Comparison of ENCODE assay signal across 9 cellular contexts in genomic region chr3:75668791-75669740, GRCh38. TPM values are rescaled to one million over a fixed set of nuclear protein-coding genes. Genes with fewer than 3 reads are reported as not detected.
DNase-seq lines count a peak whose midpoint lies in the region; ATAC-seq, FAIRE-seq and TF ChIP-seq lines count a peak whose summit lies in the region.
"Not testable (repeated sequence)": the region's sequence is repeated elsewhere in the genome, so short reads cannot be mapped to it uniquely, and the experiment has no call there.
"Had no signal": no experiment of that assay in that cellular context is flagged by ENCODE, and none has a peak within 500 bp of the region (broad histone marks: within the 10 kb centered on the region; RNA-seq: fewer than 3 reads in every experiment).

No MANE protein-coding gene starts in this region.

- TF ChIP-seq CTCF in IMR-90 (conservative IDR thresholded peaks at IDR 0.05; ENCODE audit: low read depth, low read length); GM12878 (IDR thresholded peaks at IDR 0.05 in 2 of 3, conservative IDR thresholded peaks at IDR 0.05 in 1 of 3; ENCODE audit: control insufficient read depth in 2 of 3, extremely low read depth in 1 of 3, insufficient read depth in 1 of 3, low read depth in 3 of 3, low read length in 3 of 3); mucosa of descending colon (IDR thresholded peaks at IDR 0.05); uterus (IDR thresholded peaks at IDR 0.05): not testable (repeated sequence)

- not testable (repeated sequence) for H3K9me1 ChIP-seq in IMR-90 (ENCODE audit: insufficient read depth, low read length)

- H2BK20ac ChIP-seq in IMR-90 (ENCODE audit: low read depth, low read length) = not testable (repeated sequence)

- not testable (repeated sequence) for H3K4ac ChIP-seq in IMR-90 (ENCODE audit: low read depth, low read length)

- not testable (repeated sequence) for H4K8ac ChIP-seq in IMR-90 (ENCODE audit: low read depth in 2 of 2, low read length in 2 of 2)

- TF ChIP-seq EP300 in GM12878 (IDR thresholded peaks at IDR 0.05; ENCODE audit: borderline replicate concordance in 1 of 2, control insufficient read depth in 1 of 2, low read depth in 2 of 2, low read length in 2 of 2) = not testable (repeated sequence)

- H3K4me3 ChIP-seq in IMR-90 (ENCODE audit: insufficient read depth, low read depth, low read length); GM12878; mucosa of descending colon: not testable (repeated sequence)
- H3K4me3 ChIP-seq in uterus = peak overlapping the region; percentile 0 to 2

- not testable (repeated sequence) for H3K56ac ChIP-seq in IMR-90 (ENCODE audit: extremely low read depth, insufficient read depth, low read length)

- peak overlapping the region; percentile 63 for H2AFZ ChIP-seq in IMR-90 (replicated peaks; ENCODE audit: low read length, poor library complexity)
- H2AFZ ChIP-seq in GM12878 (ENCODE audit: control insufficient read depth, low read depth, low read length) = not testable (repeated sequence)

- peak; percentile 99 for FAIRE-seq in GM12878 (lab: Jason Lieb, UNC)

- POLR2A ChIA-PET in IMR-90 (lab: Charles Lee; ENCODE audit: unreplicated experiment); GM12878 (lab: Charles Lee): not testable (repeated sequence)

- H3K4me1 ChIP-seq in IMR-90 (ENCODE audit: control insufficient read depth, insufficient read depth, low read length); GM12878 (ENCODE audit: control insufficient read depth, insufficient read depth, low read length); mucosa of descending colon (ENCODE audit: low read depth); uterus: not testable (repeated sequence)

- TF ChIP-seq RAD21 in IMR-90 (IDR thresholded peaks at IDR 0.05; ENCODE audit: low read length); GM12878 (IDR thresholded peaks at IDR 0.05; ENCODE audit: insufficient read depth, low read depth, low read length): not testable (repeated sequence)

- not testable (repeated sequence) for H3K4me2 ChIP-seq in IMR-90 (ENCODE audit: low read depth, low read length); GM12878 (ENCODE audit: control insufficient read depth, insufficient read depth)

- peak; percentile 12 for DNase-seq in IMR-90
- DNase-seq in activated CD8-positive, alpha-beta memory T cell treated with anti-CD3 and anti-CD28 coated beads for 1 hour (ENCODE audit: extremely low read depth in 1 of 2, low read depth in 1 of 2) = peak; percentile 15 to 24
- DNase-seq in GM12878 (ENCODE audit: low read depth, low spot score) = not testable (repeated sequence)
- peak; percentile 90 for DNase-seq in Right ventricle myocardium superior
- peak; percentile 36 to 93 (median 72) for DNase-seq in mucosa of descending colon
- peak; percentile 8 to 14 for DNase-seq in stimulated activated CD4-positive, alpha-beta T cell treated with anti-CD3 and anti-CD28 coated beads, Interleukin-1b, Interleukin-23, amount 100 ng/mL, for 4 hours (ENCODE audit: low read depth in 2 of 2)
- DNase-seq in uterus = peak; percentile 70

- SMC1A ChIA-PET in GM12878 (lab: Charles Lee; ENCODE audit: uncharacterized antibody, unreplicated experiment) = not testable (repeated sequence)

- not testable (repeated sequence) for H2BK5ac ChIP-seq in IMR-90 (ENCODE audit: low read depth, low read length, poor library complexity, severe bottlenecking)

- ATAC-seq in GM21381 (IDR thresholded peaks at IDR 0.05; ENCODE audit: unreplicated experiment) (peak; percentile 41), IMR-90 (ENCODE audit: low read depth) (peak; percentile 18), GM12878 (peak; percentile 30), Right ventricle myocardium superior (ENCODE audit: poor library complexity) (peak; percentile 81), mucosa of descending colon (peak; percentile 77)

- H3K79me2 ChIP-seq in GM12878 (ENCODE audit: control insufficient read depth, insufficient read depth, low read length) = not testable (repeated sequence)

- intact Hi-C loops in IMR-90 (cut with micrococcal nuclease); GM12878 (cut with micrococcal nuclease; ENCODE audit: unreplicated experiment); Right ventricle myocardium superior (cut with DNase I); mucosa of descending colon (cut with DNase I, micrococcal nuclease); uterus (cut with DNase I; ENCODE audit: low total_unique reads): not testable (repeated sequence)

- BruUV-seq in IMR-90 (replicated peaks; lab: Mats Ljungman, UMichigan); GM12878 (replicated peaks; lab: Mats Ljungman, UMichigan): not testable (repeated sequence)

- H3K79me1 ChIP-seq in IMR-90 (ENCODE audit: low read depth in 1 of 2, low read length in 2 of 2) = not testable (repeated sequence)

- H3K27ac ChIP-seq in IMR-90 (ENCODE audit: insufficient read depth, low read length); GM12878 (ENCODE audit: control insufficient read depth, insufficient read depth); uterus: not testable (repeated sequence)

- not testable (repeated sequence) for H4K91ac ChIP-seq in IMR-90 (ENCODE audit: insufficient read depth, low read depth, low read length)

- not testable (repeated sequence) for H3K23ac ChIP-seq in IMR-90 (ENCODE audit: low read depth, low read length)

- not testable (repeated sequence) for H3K18ac ChIP-seq in IMR-90 (ENCODE audit: low read depth, low read length)

- H3K14ac ChIP-seq in IMR-90 (replicated peaks; ENCODE audit: low read depth, low read length) = not testable (repeated sequence)

- H3K27me3 ChIP-seq in IMR-90 (ENCODE audit: control insufficient read depth, insufficient read depth, low read length) (peaks cover 11% of the 10 kb centered on the region; the same call in 1 of the 2 replicates), uterus (peaks cover 3 to 36% of the 10 kb centered on the region in 2 donors)
- H3K27me3 ChIP-seq in GM12878 (replicated peaks in 1 of 2; ENCODE audit: control insufficient read depth in 2 of 2, insufficient read depth in 2 of 2, low read length in 1 of 2) = not testable (repeated sequence)

- CTCF ChIA-PET in IMR-90 (lab: Yijun Ruan, JAX); GM12878 (lab: Yijun Ruan, JAX): not testable (repeated sequence)

- H3K36me3 ChIP-seq in IMR-90 (ENCODE audit: control insufficient read depth, insufficient read depth, low read length); GM12878 (ENCODE audit: control insufficient read depth in 2 of 2, insufficient read depth in 2 of 2, low read length in 1 of 2); mucosa of descending colon (ENCODE audit: low read depth); uterus: not testable (repeated sequence)

- not testable (repeated sequence) for TF ChIP-seq POLR2A in IMR-90 (IDR thresholded peaks at IDR 0.05; ENCODE audit: low read depth, low read length); GM12878 (IDR thresholded peaks at IDR 0.05; ENCODE audit: low read depth, low read length); uterus (IDR thresholded peaks at IDR 0.05)

- H4K5ac ChIP-seq in IMR-90 (ENCODE audit: low read depth, low read length) = not testable (repeated sequence)

- in situ Hi-C loops in IMR-90 (cut with MboI; ENCODE audit: low sequenced_read_pairs); GM12878 (cut with MboI): not testable (repeated sequence)

- not testable (repeated sequence) for H2BK120ac ChIP-seq in IMR-90 (ENCODE audit: low read depth, low read length)

- not testable (repeated sequence) for H4K20me1 ChIP-seq in IMR-90 (ENCODE audit: insufficient read depth, low read length); GM12878 (ENCODE audit: control insufficient read depth, insufficient read depth)

- not testable (repeated sequence) for H3K9ac ChIP-seq in IMR-90 (ENCODE audit: low read depth, low read length); GM12878 (ENCODE audit: control insufficient read depth, insufficient read depth, low read length)

- dilution Hi-C loops in IMR-90 (cut with HindIII; ENCODE audit: low sequenced_read_pairs, unreplicated experiment) = not testable (repeated sequence)

- whole genome bisulfite sequencing in IMR-90 (ENCODE audit: extremely low coverage in 2 of 2, insufficient read length in 1 of 2), 2 experiments = 43% methylated on average over 81 of the region's 84 CpGs; no CpG with 5 or more reads in 1 of the 2 experiments
- 50% methylated on average over 84 of the region's 84 CpGs for WGBS in GM12878 (ENCODE audit: insufficient coverage, insufficient replicate concordance, low lambda C conversion rate, missing lambda C conversion rate)

- H3K9me3 ChIP-seq in IMR-90 (ENCODE audit: control insufficient read depth, insufficient read depth, low read length) = peaks cover 15% of the 10 kb centered on the region
- H3K9me3 ChIP-seq in GM12878 (replicated peaks; ENCODE audit: control insufficient read depth, insufficient read depth, low read length); mucosa of descending colon; uterus: not testable (repeated sequence)

- RAD21 ChIA-PET in GM12878 (lab: Charles Lee; ENCODE audit: unreplicated experiment) = not testable (repeated sequence)

- H2AK5ac ChIP-seq in IMR-90 (ENCODE audit: low read depth, low read length) = not testable (repeated sequence)

- not testable (repeated sequence) for H2AK9ac ChIP-seq in IMR-90 (replicated peaks; ENCODE audit: low read depth, low read length, poor library complexity)

- not testable (repeated sequence) for H2BK15ac ChIP-seq in IMR-90 (ENCODE audit: low read depth, low read length)

RNA-seq across cellular contexts. Expression of gene FRG2C, which starts 4.9 kb away (rescaled TPM):
- not detected in 2 replicates for total RNA-seq in IMR-90 (2012; rRNA removed)
- polyA plus RNA-seq in IMR-90 (2012; rRNA removed) = not detected in 2 replicates
- not detected in 2 replicates for polyA plus RNA-seq in IMR-90 (2012; cell fraction: cytosol; rRNA removed)
- polyA plus RNA-seq in IMR-90 (2012; cell fraction: nucleus; rRNA removed; ENCODE audit: low replicate concordance) = not detected in 2 replicates
- total RNA-seq in GM12878 (2013; cell fraction: nucleolus; rRNA removed) = not detected in 2 replicates
- not detected in 2 replicates for total RNA-seq in GM12878 (2014; rRNA removed)
- not detected in 2 replicates for total RNA-seq in GM12878 (2014; rRNA removed; fragmentation: Illumina TruSeq; extraction: Trizol)
- total RNA-seq in GM12878 (2021) = not detected in 2 replicates
- not detected for polyA plus RNA-seq in GM12878 (2011; ENCODE audit: low read depth)
- polyA plus RNA-seq in GM12878 (2011; rRNA removed) = 0.04 TPM in 1 of 2 replicates, not detected in the other
- polyA plus RNA-seq in GM12878 (2011; cell fraction: cytosol; rRNA removed) = not detected in 2 replicates
- polyA plus RNA-seq in GM12878 (2011; cell fraction: nucleus; rRNA removed) = not detected in 2 replicates
- polyA plus RNA-seq in GM12878 (2012) = not detected in 2 replicates
- not detected in 2 replicates for polyA plus RNA-seq in GM12878 (2014; fragmentation: Illumina TruSeq; extraction: Trizol)
- polyA plus RNA-seq in GM12878 (2014; fragmentation: Nextera tagmentation; extraction: Ambion mirVana) = not detected
- polyA plus RNA-seq in GM12878 (2014; rRNA removed) = not detected in 2 replicates
- polyA plus RNA-seq in GM12878 (2016; fragmentation: Nextera tagmentation; extraction: Ambion mirVana) = not detected
- polyA minus RNA-seq in GM12878 (2011; rRNA and poly(A)+ RNA removed) = not detected in 2 replicates
- not detected in 2 replicates for polyA minus RNA-seq in GM12878 (2011; cell fraction: cytosol; rRNA and poly(A)+ RNA removed)
- not detected in 2 replicates for polyA minus RNA-seq in GM12878 (2011; cell fraction: nucleus; rRNA and poly(A)+ RNA removed)
- not detected for total RNA-seq in Right ventricle myocardium superior
- total RNA-seq in mucosa of descending colon = not detected
- total RNA-seq in uterus = not detected
- total RNA-seq: cerebellum had no signal

Comparison
In these comparisons a context has a peak if more than half of its experiments do, and no peak if none do; other contexts are left out.
1. ATAC-seq: peak in every context shown above with its lines; median percentile 81 in Right ventricle myocardium superior; 77 in mucosa of descending colon; 41 in GM21381; 30 in GM12878; 18 in IMR-90.